In the genomic region with DNA sequence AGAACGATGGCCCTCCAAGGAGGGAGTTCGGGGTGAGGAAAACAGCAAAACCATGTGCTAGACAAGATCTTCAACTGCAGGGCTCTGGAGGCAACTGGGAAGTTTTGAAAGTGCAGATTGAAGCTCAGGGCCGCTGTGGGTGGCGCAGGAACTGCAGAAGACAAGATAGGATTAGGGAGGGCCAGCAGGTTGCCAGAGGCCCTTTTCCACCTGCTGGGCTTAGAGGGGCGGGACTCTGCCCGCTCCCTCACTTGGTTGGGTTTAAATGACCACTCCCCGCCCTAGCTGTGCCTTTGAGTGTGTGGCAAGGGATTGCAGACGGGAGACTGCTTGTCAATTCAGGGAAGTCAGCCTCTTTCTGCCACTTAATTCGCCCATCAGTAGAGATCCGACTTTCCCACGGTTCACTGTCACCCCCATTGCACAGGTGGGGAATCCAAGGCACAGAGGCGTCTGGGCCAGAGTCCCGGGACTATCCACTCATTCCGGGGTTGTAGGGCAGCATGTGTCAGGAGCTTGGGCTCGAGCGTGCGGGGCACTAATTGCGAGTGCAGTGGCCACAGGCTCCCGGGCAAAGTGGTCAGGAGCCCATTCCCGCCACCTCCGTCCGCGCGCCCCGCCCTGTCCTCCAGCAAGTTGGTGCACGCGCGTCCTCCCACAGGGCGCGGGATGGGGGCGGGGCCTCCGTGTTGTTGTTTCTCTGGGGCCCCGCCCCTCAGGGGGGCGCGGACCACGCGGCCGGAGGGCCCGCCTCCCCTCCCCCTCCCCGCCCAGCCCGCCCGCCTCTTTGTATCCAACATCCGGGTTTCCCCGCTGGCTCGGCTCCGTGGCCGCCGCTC, we compare ENCODE assay signal across 9 cellular contexts. TPM values are rescaled to one million over a fixed set of nuclear protein-coding genes. Genes with fewer than 3 reads are reported as not detected.
A peak's percentile ranks its signal among the peaks of the same experiment; 100 is the strongest.
DNase-seq lines count a peak whose midpoint lies in the region; ATAC-seq, FAIRE-seq and TF ChIP-seq lines count a peak whose summit lies in the region.
"Had no signal": no experiment of that assay in that cellular context is flagged by ENCODE, and none has a peak within 500 bp of the region (broad histone marks: within the 10 kb centered on the region; RNA-seq: fewer than 3 reads in every experiment).

A gene (plus strand): TSS at position 816 of the 839 bp plus-strand sequence. CDS start 433 bp downstream, outside the sequence.

- H3K27ac ChIP-seq in ovary (peak within 1 kb of the TSS; percentile 84 to 85), thoracic aorta (peak within 1 kb of the TSS; percentile 38 to 53)

- in situ Hi-C loops in Caki2 (cut with HindIII; ENCODE audit: low pct_unique_long_range_greater_than_20kb, low sequenced_read_pairs) = no loop called here

- DNase-seq in Caki2 (ENCODE audit: low read depth) (peak; percentile 62), H54 (ENCODE audit: insufficient read length, low spot score) (peak; percentile 84), MV-4-11 (lab: John Stamatoyannopoulos, UW) (peak; percentile 68), SKM-1 treated with dmso at 0.1 percent for 144 hours (lab: John Stamatoyannopoulos, UW; ENCODE audit: unreplicated experiment) (peak; percentile 57), Right ventricle myocardium inferior (ENCODE audit: missing footprints) (peak; percentile 97), ovary (peak; percentile 91 to 95 (median 92)), thoracic aorta (ENCODE audit: low spot score) (peak; percentile 62)
- DNase-seq in activated naive CD8-positive, alpha-beta T cell treated with anti-CD3 and anti-CD28 coated beads for 36 hours = peak; percentile 72

- H3K4me3 ChIP-seq in ovary (peak within 1 kb of the TSS; percentile 68), thoracic aorta (peak within 1 kb of the TSS; percentile 94)

- TF ChIP-seq POLR2A in H54 (IDR thresholded peaks at IDR 0.05; ENCODE audit: low read depth, low read length) = no peak
- no peak for TF ChIP-seq POLR2A in ovary (IDR thresholded peaks at IDR 0.05)

- ATAC-seq in Right ventricle myocardium inferior (peak; percentile 92), thoracic aorta (ENCODE audit: insufficient number of reproducible peaks, low FRiP score, low read depth) (peak; percentile 63)

- peak within 1 kb of the TSS; percentile 87 for H3K27ac Mint-ChIP-seq in activated naive CD8-positive, alpha-beta T cell treated with anti-CD3 and anti-CD28 coated beads for 36 hours

- no peaks in the 10 kb centered on the region for H3K27me3 ChIP-seq in ovary
- H3K27me3 ChIP-seq in thoracic aorta (replicated peaks; ENCODE audit: insufficient read depth) = no peaks in the 10 kb centered on the region

- no peaks in the 10 kb centered on the region for H3K27me3 Mint-ChIP-seq in activated naive CD8-positive, alpha-beta T cell treated with anti-CD3 and anti-CD28 coated beads for 36 hours

- no peaks in the 10 kb centered on the region for H3K9me3 ChIP-seq in ovary
- H3K9me3 ChIP-seq in thoracic aorta = no peaks in the 10 kb centered on the region

- TF ChIP-seq CTCF in ovary (IDR thresholded peaks at IDR 0.05) (no peak), thoracic aorta (IDR thresholded peaks at IDR 0.05) (no peak)

- no peak for FAIRE-seq in H54 (lab: Jason Lieb, UNC)
- FAIRE-seq: endometrium had no signal

- H3K36me3 ChIP-seq in ovary (no peaks in the 10 kb centered on the region), thoracic aorta (no peaks in the 10 kb centered on the region)

- peaks cover 8% of the 10 kb centered on the region for H3K9me3 Mint-ChIP-seq in activated naive CD8-positive, alpha-beta T cell treated with anti-CD3 and anti-CD28 coated beads for 36 hours

- H3K36me3 Mint-ChIP-seq in activated naive CD8-positive, alpha-beta T cell treated with anti-CD3 and anti-CD28 coated beads for 36 hours = peaks cover 3% of the 10 kb centered on the region

- H3K4me1 ChIP-seq in ovary (ENCODE audit: insufficient read depth) (peaks cover 23% of the 10 kb centered on the region), thoracic aorta (ENCODE audit: control insufficient read depth in 1 of 2, low read depth in 2 of 2) (peaks cover 9 to 15% of the 10 kb centered on the region in 2 donors)

- peaks cover 8% of the 10 kb centered on the region for H3K4me1 Mint-ChIP-seq in activated naive CD8-positive, alpha-beta T cell treated with anti-CD3 and anti-CD28 coated beads for 36 hours

- intact Hi-C loops in Right ventricle myocardium inferior (cut with DNase I) (loop anchor here (5.0 to 10.0 kb wide), 2 partner anchors 34 to 318 kb away; a partner anchor contains a TSS), ovary (cut with DNase I) (no loop called here)

- whole genome bisulfite sequencing in ovary, 3 donors = 9 to 23% (median 13%) methylated on average over 18 to 47 of the region's 48 CpGs

- no peak for TF ChIP-seq EP300 in ovary (IDR thresholded peaks at IDR 0.05)

- H3K4me3 Mint-ChIP-seq in activated naive CD8-positive, alpha-beta T cell treated with anti-CD3 and anti-CD28 coated beads for 36 hours = peak within 1 kb of the TSS; percentile 97

RNA-seq across cellular contexts. Expression of the gene that starts here (rescaled TPM):
- 1.3 and 1.4 TPM in 2 replicates for total RNA-seq in Caki2 (2014; rRNA removed; shearing (Covaris generic); ENCODE audit: low replicate concordance)
- total RNA-seq in activated naive CD8-positive, alpha-beta T cell treated with anti-CD3 and anti-CD28 coated beads for 36 hours = 1 to 10 TPM; 4.3 to 5.1 TPM
- total RNA-seq in Right ventricle myocardium inferior = 4.8 TPM
- total RNA-seq in ovary = 10 to 100 TPM in 5 of 7 donors, 1 to 10 TPM in 2; 6.0 to 16.0 (median 10.8) TPM
- polyA plus RNA-seq in ovary = 1 to 10 TPM; 3.3 to 3.7 TPM
- total RNA-seq in thoracic aorta = 1 to 10 TPM; 3.7 to 4.0 TPM

Comparison
In these comparisons a context has a peak if more than half of its experiments do, and no peak if none do; other contexts are left out.
1. Peak in every context shown above with its lines: DNase-seq, ATAC-seq, H3K4me3 ChIP-seq and H3K27ac ChIP-seq.